27 cellular contexts compared by ENCODE assay signal in genomic region chr2:168715849-168716248, GRCh38.
"Had no signal": no experiment of that assay in that cellular context is flagged by ENCODE, and none has a peak within 500 bp of the region (broad histone marks: within the 10 kb centered on the region; RNA-seq: fewer than 3 reads in every experiment).

No MANE protein-coding gene starts in this region.

- ATAC-seq: effector memory CD8-positive, alpha-beta T cell; esophagus mucosa; gastrocnemius medialis; heart right ventricle; left cardiac atrium; left lung; left ventricle myocardium superior; lower lobe of right lung; mucosa of descending colon had no signal

- DNase-seq: colonic mucosa; cortex of kidney; effector CD8-positive, alpha-beta T cell; effector memory CD8-positive, alpha-beta T cell; endodermal cell; erythroblast; esophagus squamous epithelium; foreskin fibroblast; foreskin melanocyte; gastrocnemius medialis; glutamatergic neuron; head of caudate nucleus; heart right ventricle; hippocampal formation; left cardiac atrium; left lung; left ventricle myocardium superior; lower lobe of right lung; mesenchymal stem cell; mucosa of descending colon; naive B cell had no signal

- H3K9me3 Mint-ChIP-seq: dendritic cell treated with granulocyte-macrophage colony-stimulating factor and Interleukin-4, amounts not matched to agents 40 ng/mL and 50 ng/mL, for 4 days; effector memory CD8-positive, alpha-beta T cell; endodermal cell; naive B cell had no signal

- FAIRE-seq: endometrium, keratinocyte had no signal

- H3K9me3 ChIP-seq: colonic mucosa, esophagus squamous epithelium, gastrocnemius medialis, heart right ventricle, left lung, lower lobe of right lung, mucosa of descending colon had no signal

- H3K4me1 ChIP-seq: colonic mucosa, gastrocnemius medialis, left lung, lower lobe of right lung had no signal

- H3K36me3 ChIP-seq: colonic mucosa, gastrocnemius medialis, left lung, lower lobe of right lung had no signal

- H3K27ac Mint-ChIP-seq: dendritic cell treated with granulocyte-macrophage colony-stimulating factor and Interleukin-4, amounts not matched to agents 40 ng/mL and 50 ng/mL, for 4 days; effector memory CD8-positive, alpha-beta T cell; endodermal cell; mesothelial cell of epicardium; naive B cell had no signal

- H3K27ac ChIP-seq: colonic mucosa, epithelial cell of prostate, esophagus squamous epithelium, gastrocnemius medialis, heart right ventricle, left lung, lower lobe of right lung had no signal

- H3K4me3 ChIP-seq: colonic mucosa, esophagus squamous epithelium, gastrocnemius medialis, heart right ventricle, left lung, lower lobe of right lung, mucosa of descending colon had no signal

- H3K4me3 Mint-ChIP-seq: dendritic cell treated with granulocyte-macrophage colony-stimulating factor and Interleukin-4, amounts not matched to agents 40 ng/mL and 50 ng/mL, for 4 days; effector memory CD8-positive, alpha-beta T cell; endodermal cell; mesothelial cell of epicardium; naive B cell had no signal

- H3K27me3 Mint-ChIP-seq: dendritic cell treated with granulocyte-macrophage colony-stimulating factor and Interleukin-4, amounts not matched to agents 40 ng/mL and 50 ng/mL, for 4 days; effector memory CD8-positive, alpha-beta T cell; naive B cell had no signal

- H3K27me3 ChIP-seq: colonic mucosa, esophagus squamous epithelium, gastrocnemius medialis, heart right ventricle, left lung had no signal
